In genomic region chr1:226675720-226676357, GRCh38 we compare ENCODE assay signal across 10 cellular contexts.
A peak's percentile ranks its signal among the peaks of the same experiment; 100 is the strongest.
DNase-seq lines count a peak whose midpoint lies in the region.
"Had no signal": no experiment of that assay in that cellular context is flagged by ENCODE, and none has a peak within 500 bp of the region (broad histone marks: within the 10 kb centered on the region; RNA-seq: fewer than 3 reads in every experiment).

No MANE protein-coding gene starts in this region.

- H3K36me3 ChIP-seq in subcutaneous abdominal adipose tissue (ENCODE audit: control insufficient read depth in 5 of 5, insufficient read depth in 5 of 5, low read length in 5 of 5), result no peaks in the 10 kb centered on the region

- peaks cover 28% of the 10 kb centered on the region for H3K36me3 Mint-ChIP-seq in activated T-helper 1 cell treated with anti-CD3 and anti-CD28 coated beads, Interleukin-12 subunit alpha, Interleukin-12 subunit beta, Interleukin-2, Interleukin-4 antibody, amounts not matched to agents 30 ng/mL and 10 ng/mL and 1 ng/mL, durations not matched to agents 14 hours and 24 hours and 36 hours (ENCODE audit: low read depth)
- H3K36me3 Mint-ChIP-seq in immature natural killer cell, result peaks cover 0 to 11% (median 7%) of the 10 kb centered on the region in 3 donors

- peak overlapping the region; percentile 5 to 44 (median 30) for H3K4me3 ChIP-seq in subcutaneous abdominal adipose tissue (ENCODE audit: low read depth in 1 of 5, low read length in 5 of 5)

- peak overlapping the region; percentile 93 for H3K27ac Mint-ChIP-seq in activated T-helper 1 cell treated with anti-CD3 and anti-CD28 coated beads, Interleukin-12 subunit alpha, Interleukin-12 subunit beta, Interleukin-2, Interleukin-4 antibody, amounts not matched to agents 30 ng/mL and 10 ng/mL and 1 ng/mL, durations not matched to agents 14 hours and 24 hours and 36 hours
- H3K27ac Mint-ChIP-seq in immature natural killer cell, result peak overlapping the region; percentile 98 to 100 (median 99)

- H3K4me1 Mint-ChIP-seq in activated T-helper 1 cell treated with anti-CD3 and anti-CD28 coated beads, Interleukin-12 subunit alpha, Interleukin-12 subunit beta, Interleukin-2, Interleukin-4 antibody, amounts not matched to agents 30 ng/mL and 10 ng/mL and 1 ng/mL, durations not matched to agents 14 hours and 24 hours and 36 hours (ENCODE audit: low read depth), result peaks cover 93% of the 10 kb centered on the region
- peaks cover 99 to 100% of the 10 kb centered on the region in 2 donors for H3K4me1 Mint-ChIP-seq in immature natural killer cell

- no peaks in the 10 kb centered on the region for H3K27me3 Mint-ChIP-seq in activated T-helper 1 cell treated with anti-CD3 and anti-CD28 coated beads, Interleukin-12 subunit alpha, Interleukin-12 subunit beta, Interleukin-2, Interleukin-4 antibody, amounts not matched to agents 30 ng/mL and 10 ng/mL and 1 ng/mL, durations not matched to agents 14 hours and 24 hours and 36 hours (ENCODE audit: insufficient read depth)
- peaks cover 15 to 45% (median 23%) of the 10 kb centered on the region in 3 donors for H3K27me3 Mint-ChIP-seq in immature natural killer cell (ENCODE audit: low read depth in 3 of 3)

- H3K4me3 Mint-ChIP-seq in activated T-helper 1 cell treated with anti-CD3 and anti-CD28 coated beads, Interleukin-12 subunit alpha, Interleukin-12 subunit beta, Interleukin-2, Interleukin-4 antibody, amounts not matched to agents 30 ng/mL and 10 ng/mL and 1 ng/mL, durations not matched to agents 14 hours and 24 hours and 36 hours, result peak overlapping the region; percentile 57
- H3K4me3 Mint-ChIP-seq in immature natural killer cell, result peak overlapping the region; percentile 80 to 92 (median 88)

- H3K9ac ChIP-seq in subcutaneous abdominal adipose tissue (ENCODE audit: low read length in 5 of 5), result no peak overlapping the region

- intact Hi-C loops in activated T-helper 1 cell treated with anti-CD3 and anti-CD28 coated beads, Interleukin-12 subunit alpha, Interleukin-12 subunit beta, Interleukin-2, Interleukin-4 antibody, amounts not matched to agents 30 ng/mL and 10 ng/mL and 1 ng/mL, durations not matched to agents 14 hours and 24 hours and 36 hours (cut with micrococcal nuclease), result loop anchor here (1.0 to 5.0 kb wide), 11 partner anchors 13 to 269 kb away; partner anchors contain the start of genes ITPKB and PARP1

- H3K27ac ChIP-seq in subcutaneous abdominal adipose tissue (ENCODE audit: low read depth, low read length), result peak overlapping the region; percentile 97

- peak; percentile 24 for DNase-seq in activated CD4-positive, alpha-beta T cell treated with anti-CD3 and anti-CD28 coated beads, Interleukin-2, amount 50 U/mL, for 1 hour
- no peak for DNase-seq in activated CD4-positive, alpha-beta T cell treated with anti-CD3 and anti-CD28 coated beads for 1 hour
- no peak for DNase-seq in activated T-helper 1 cell treated with anti-CD3 and anti-CD28 coated beads, Interleukin-12 subunit alpha, Interleukin-12 subunit beta, Interleukin-2, Interleukin-4 antibody, amounts not matched to agents 30 ng/mL and 10 ng/mL and 1 ng/mL, durations not matched to agents 14 hours and 24 hours and 36 hours (ENCODE audit: low spot score)
- DNase-seq in immature natural killer cell (no peak), NCI-H146 (lab: John Stamatoyannopoulos, UW) (no peak), NCI-H187 treated with DMSO at 0.1 percent for 48 hours (lab: John Stamatoyannopoulos, UW) (no peak), NCI-H446 (lab: John Stamatoyannopoulos, UW) (no peak)
- DNase-seq: NCI-H1048; stimulated activated CD4-positive, alpha-beta T cell treated with anti-CD3 and anti-CD28 coated beads, Interleukin-12 subunit alpha, Interleukin-12 subunit beta, amount 100 ng/mL, for 4 hours had no signal

- H3K9me3 ChIP-seq in subcutaneous abdominal adipose tissue (ENCODE audit: control insufficient read depth in 5 of 5, low read length in 5 of 5), result no peaks in the 10 kb centered on the region

- no peaks in the 10 kb centered on the region for H3K9me3 Mint-ChIP-seq in activated T-helper 1 cell treated with anti-CD3 and anti-CD28 coated beads, Interleukin-12 subunit alpha, Interleukin-12 subunit beta, Interleukin-2, Interleukin-4 antibody, amounts not matched to agents 30 ng/mL and 10 ng/mL and 1 ng/mL, durations not matched to agents 14 hours and 24 hours and 36 hours
- H3K9me3 Mint-ChIP-seq in immature natural killer cell, result peaks cover 0 to 2% (median 0%) of the 10 kb centered on the region in 6 donors

- peaks cover 36 to 99% (median 75%) of the 10 kb centered on the region in 5 donors for H3K4me1 ChIP-seq in subcutaneous abdominal adipose tissue (ENCODE audit: control insufficient read depth in 5 of 5, insufficient read depth in 5 of 5, low read length in 5 of 5)

- H3K27me3 ChIP-seq in subcutaneous abdominal adipose tissue (ENCODE audit: control insufficient read depth in 5 of 5, insufficient read depth in 4 of 5, low read length in 5 of 5), result no peaks in the 10 kb centered on the region
